ENCODE assay signal across 8 cellular contexts in the genomic region with DNA sequence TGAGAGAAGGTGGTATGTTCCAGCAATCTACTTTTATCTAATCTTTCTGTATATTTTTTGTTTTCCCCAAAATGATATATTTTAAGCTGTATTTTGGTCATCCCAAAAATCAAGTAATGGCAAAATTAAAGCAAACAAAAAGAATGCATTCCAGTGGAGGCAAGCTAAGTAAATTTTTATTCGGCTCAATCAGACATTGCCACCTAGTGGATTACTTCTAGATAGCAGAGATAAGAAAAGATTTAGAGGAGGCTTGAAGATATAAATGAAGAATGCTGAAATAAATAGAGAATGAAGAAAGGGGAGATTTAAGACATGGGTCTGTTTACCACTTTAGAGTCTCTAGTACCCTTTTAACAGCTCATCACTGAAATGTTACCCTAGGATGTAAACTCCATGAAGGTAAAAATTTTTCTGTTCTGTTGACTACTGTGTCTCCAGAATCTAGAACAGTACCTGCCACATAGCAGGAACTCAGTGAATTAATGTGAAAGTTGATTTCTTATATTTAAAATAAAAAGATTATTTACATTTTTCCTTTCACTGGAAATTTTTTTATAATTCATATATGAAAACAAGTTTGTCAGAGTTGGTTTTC.
DNase-seq lines count a peak whose midpoint lies in the region; ATAC-seq and TF ChIP-seq lines count a peak whose summit lies in the region.

No MANE protein-coding gene starts in this region.

- H3K4me3 ChIP-seq in PC-3 (ENCODE audit: low read length) (no peak overlapping the region), esophagus muscularis mucosa (no peak overlapping the region), parathyroid adenoma (ENCODE audit: low read depth, low read length) (no peak overlapping the region), mucosa of descending colon (no peak overlapping the region)

- H3K9me2 ChIP-seq in PC-3 (replicated peaks; ENCODE audit: low read length), result no peaks in the 10 kb centered on the region

- H3K27ac Mint-ChIP-seq in stimulated activated memory B cell treated with anti-CD40 and anti-IgM and Interleukin-4, amounts not matched to agents 10 μg/mL and 1 μg/mL and 100 μg/mL, for 72 hours, result no peak overlapping the region

- whole genome bisulfite sequencing in esophagus muscularis mucosa, result 2% methylated on average over 1 of the region's 1 CpG

- no TSS peak for BruUV-seq in PC-3 (replicated peaks; lab: Mats Ljungman, UMichigan)

- no peaks in the 10 kb centered on the region for H3K27me3 Mint-ChIP-seq in stimulated activated memory B cell treated with anti-CD40 and anti-IgM and Interleukin-4, amounts not matched to agents 10 μg/mL and 1 μg/mL and 100 μg/mL, for 72 hours

- H3K9me3 ChIP-seq in PC-3 (ENCODE audit: low read length) (no peaks in the 10 kb centered on the region), esophagus muscularis mucosa (no peaks in the 10 kb centered on the region), parathyroid adenoma (ENCODE audit: control insufficient read depth, low read length) (no peaks in the 10 kb centered on the region), mucosa of descending colon (no peaks in the 10 kb centered on the region)

- no peaks in the 10 kb centered on the region for H3K36me3 ChIP-seq in PC-3 (ENCODE audit: low read depth, low read length)
- H3K36me3 ChIP-seq in esophagus muscularis mucosa, result no peaks in the 10 kb centered on the region
- H3K36me3 ChIP-seq in parathyroid adenoma (ENCODE audit: control insufficient read depth, insufficient read depth, low read length), result no peaks in the 10 kb centered on the region
- no peaks in the 10 kb centered on the region for H3K36me3 ChIP-seq in mucosa of descending colon (ENCODE audit: low read depth)

- no peak overlapping the region for H3K27ac ChIP-seq in PC-3 (ENCODE audit: low read length)
- H3K27ac ChIP-seq in esophagus muscularis mucosa (replicated peaks in 1 of 4), result no peak overlapping the region
- H3K27ac ChIP-seq in parathyroid adenoma, result no peak overlapping the region

- H3K4me3 Mint-ChIP-seq in stimulated activated memory B cell treated with anti-CD40 and anti-IgM and Interleukin-4, amounts not matched to agents 10 μg/mL and 1 μg/mL and 100 μg/mL, for 72 hours, result no peak overlapping the region

- DNase-seq in G401 (ENCODE audit: low spot score) (peak; percentile 69), PC-3 (peak; percentile 60), esophagus muscularis mucosa (ENCODE audit: extremely low spot score) (no peak), mucosa of descending colon (no peak)

- POLR2A ChIA-PET in PC-3 (lab: Charles Lee; ENCODE audit: unreplicated experiment), result interaction anchor here (0.5 to 0.7 kb wide), 2 partner anchors 59 to 219 kb away, joined by 5 read pairs; no protein-coding TSS in a partner anchor

- H3F3A ChIP-seq in PC-3 (ENCODE audit: low read length, unreplicated experiment), result no peaks in the 10 kb centered on the region

- H2AFZ ChIP-seq in PC-3 (ENCODE audit: low read length), result no peak overlapping the region
- H2AFZ ChIP-seq in parathyroid adenoma, result no peak overlapping the region

- H3K4me2 ChIP-seq in PC-3 (ENCODE audit: low read length) (no peak overlapping the region), parathyroid adenoma (ENCODE audit: low read length) (no peak overlapping the region)

- CTCF ChIA-PET in PC-3 (lab: Charles Lee), result interaction anchor here (0.7 kb wide), 1 partner anchor 13 kb away, joined by 3 read pairs; no protein-coding TSS in a partner anchor

- intact Hi-C loops in PC-3 (cut with micrococcal nuclease) (loop anchor here (1.0 to 2.0 kb wide), 4 partner anchors 85 to 305 kb away; no protein-coding TSS in a partner anchor), esophagus muscularis mucosa (cut with DNase I) (loop anchor here (5.0 to 10.0 kb wide), 4 partner anchors 84 to 301 kb away; a partner anchor contains a TSS), mucosa of descending colon (cut with DNase I, micrococcal nuclease) (loop anchor here in 1 of 2 donors (10.0 kb wide), 1 partner anchor 304 kb away; a partner anchor contains a TSS)

- peaks cover 6% of the 10 kb centered on the region; the same call in 1 of the 2 replicates for H3K27me3 ChIP-seq in PC-3 (ENCODE audit: low read length)
- H3K27me3 ChIP-seq in esophagus muscularis mucosa, result no peaks in the 10 kb centered on the region
- H3K27me3 ChIP-seq in parathyroid adenoma (ENCODE audit: control insufficient read depth, insufficient read depth, low read length), result no peaks in the 10 kb centered on the region

- TF ChIP-seq CTCF in PC-3 (conservative IDR thresholded peaks at IDR 0.05; ENCODE audit: low read depth, low read length), result peak; percentile 80
- TF ChIP-seq CTCF in esophagus muscularis mucosa (IDR thresholded peaks at IDR 0.05), result peak; percentile 70 to 83 (median 77)
- TF ChIP-seq CTCF in parathyroid adenoma (IDR thresholded peaks at IDR 0.05), result peak; percentile 61
- no peak for TF ChIP-seq CTCF in mucosa of descending colon (IDR thresholded peaks at IDR 0.05)

- no peak for TF ChIP-seq EP300 in esophagus muscularis mucosa (IDR thresholded peaks at IDR 0.05)

- no peak for TF ChIP-seq POLR2A in esophagus muscularis mucosa (IDR thresholded peaks at IDR 0.05; ENCODE audit: low read depth)

- H4K20me1 ChIP-seq in PC-3 (ENCODE audit: low read length), result no peaks in the 10 kb centered on the region

- no peaks in the 10 kb centered on the region for H3K36me3 Mint-ChIP-seq in stimulated activated memory B cell treated with anti-CD40 and anti-IgM and Interleukin-4, amounts not matched to agents 10 μg/mL and 1 μg/mL and 100 μg/mL, for 72 hours

- in situ Hi-C loops in G401 (cut with HindIII; ENCODE audit: low sequenced_read_pairs), result no loop called here

- peak; percentile 70 for ATAC-seq in HG03103 (IDR thresholded peaks at IDR 0.05; ENCODE audit: low read depth, unreplicated experiment)
- ATAC-seq in PC-3, result no peak
- no peak for ATAC-seq in HG02981 (IDR thresholded peaks at IDR 0.05; ENCODE audit: unreplicated experiment)
- no peak for ATAC-seq in mucosa of descending colon
- no peak for ATAC-seq in stimulated activated memory B cell treated with anti-CD40 and anti-IgM and Interleukin-4, amounts not matched to agents 10 μg/mL and 1 μg/mL and 100 μg/mL, for 72 hours

- no peak overlapping the region for H3K9ac ChIP-seq in PC-3 (ENCODE audit: low read length)
- H3K9ac ChIP-seq in parathyroid adenoma, result no peak overlapping the region

- H3K79me2 ChIP-seq in PC-3 (ENCODE audit: low read length) (no peaks in the 10 kb centered on the region), parathyroid adenoma (no peaks in the 10 kb centered on the region)

- no peaks in the 10 kb centered on the region for H3K4me1 Mint-ChIP-seq in stimulated activated memory B cell treated with anti-CD40 and anti-IgM and Interleukin-4, amounts not matched to agents 10 μg/mL and 1 μg/mL and 100 μg/mL, for 72 hours

- no peaks in the 10 kb centered on the region for H3K9me3 Mint-ChIP-seq in stimulated activated memory B cell treated with anti-CD40 and anti-IgM and Interleukin-4, amounts not matched to agents 10 μg/mL and 1 μg/mL and 100 μg/mL, for 72 hours

- H3K4me1 ChIP-seq in PC-3 (ENCODE audit: insufficient read depth, low read length) (no peaks in the 10 kb centered on the region), esophagus muscularis mucosa (peaks cover 0 to 5% (median 0%) of the 10 kb centered on the region in 4 donors), parathyroid adenoma (no peaks in the 10 kb centered on the region), mucosa of descending colon (ENCODE audit: low read depth) (no peaks in the 10 kb centered on the region)

Comparison
In these comparisons a context has a peak if more than half of its experiments do, and no peak if none do; other contexts are left out.
1. DNase-seq: peak in G401 (single experiment) and PC-3 (single experiment); none in esophagus muscularis mucosa (single experiment) and mucosa of descending colon (0 of 3).